ENCODE assay signal across 1 cellular context in genomic region chr1:109923131-109923945, GRCh38.
TF ChIP-seq lines count a peak whose summit lies in the region.

No MANE protein-coding gene starts in this region.

TF ChIP-seq in HCT116, 20 proteins besides CTCF, POLR2A, EP300 and RAD21 (continued from another document):
- TF ChIP-seq MAX (IDR thresholded peaks at IDR 0.05): no peak
- TF ChIP-seq EGR1 (IDR thresholded peaks at IDR 0.05; ENCODE audit: low read depth): no peak
- TF ChIP-seq SP1 (IDR thresholded peaks at IDR 0.05; ENCODE audit: low read depth): no peak
- TF ChIP-seq ELF1 (IDR thresholded peaks at IDR 0.05; ENCODE audit: borderline replicate concordance, low read depth): no peak
- TF ChIP-seq EZH2 (IDR thresholded peaks at IDR 0.05): no peak
- no peak for TF ChIP-seq JUND (IDR thresholded peaks at IDR 0.05)
- TF ChIP-seq SIN3A (IDR thresholded peaks at IDR 0.05; ENCODE audit: low read depth): no peak
- no peak; the same call in 1 of the 2 replicates for TF ChIP-seq ZFX (IDR thresholded peaks at IDR 0.05)
- no peak for TF ChIP-seq FOSL1 (IDR thresholded peaks at IDR 0.05; ENCODE audit: low read depth)
- TF ChIP-seq YY1 (IDR thresholded peaks at IDR 0.05; ENCODE audit: extremely low read depth, insufficient replicate concordance, low read depth, low read length): no peak
